ENCODE assay signal across 1 cellular context in the genomic region with DNA sequence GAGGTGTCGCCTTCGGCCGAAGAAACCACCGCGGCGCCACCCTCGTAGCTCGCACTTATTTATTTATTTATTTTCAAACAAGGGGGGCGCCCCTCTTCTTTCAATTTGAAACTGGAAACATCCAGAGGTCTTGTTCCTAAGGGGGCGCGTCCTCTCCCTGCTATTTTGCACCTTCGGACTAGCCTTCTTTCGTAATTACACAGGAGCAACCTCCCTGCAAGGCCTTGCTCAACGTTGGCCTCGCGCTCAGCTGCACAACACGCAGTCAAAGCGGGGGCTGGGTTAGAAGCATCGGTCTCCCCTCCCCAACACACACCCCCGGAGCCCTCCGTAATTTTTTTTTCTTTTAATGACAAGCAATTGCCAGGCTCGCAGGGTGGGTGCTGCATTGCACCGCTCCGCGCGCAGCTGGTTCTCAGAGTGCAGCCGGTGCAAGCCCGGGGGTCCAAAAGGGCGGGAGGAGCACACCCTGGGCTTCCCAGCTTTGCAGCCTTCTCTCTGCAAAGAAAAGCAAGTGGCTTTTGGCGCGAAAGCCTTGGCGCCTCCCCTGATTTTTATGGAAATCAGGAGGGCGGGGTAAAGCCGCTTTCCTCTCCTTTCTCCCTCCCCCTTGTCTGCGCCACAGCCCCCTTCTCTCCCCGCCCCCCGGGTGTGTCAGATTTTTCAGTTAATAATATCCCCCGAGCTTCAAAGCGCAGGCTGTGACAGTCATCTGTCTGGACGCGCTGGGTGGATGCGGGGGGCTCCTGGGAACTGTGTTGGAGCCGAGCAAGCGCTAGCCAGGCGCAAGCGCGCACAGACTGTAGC.
TF ChIP-seq lines count a peak whose summit lies in the region.

Gene MYCN, plus strand, starts transcription at position 697 of the 807 bp plus-strand sequence. CDS start 1,515 bp downstream, outside the sequence.

TF ChIP-seq in HepG2, 621 proteins besides CTCF, POLR2A, EP300 and RAD21 (continued from another document and continues in another):
- TF ChIP-seq, protein P1, sequence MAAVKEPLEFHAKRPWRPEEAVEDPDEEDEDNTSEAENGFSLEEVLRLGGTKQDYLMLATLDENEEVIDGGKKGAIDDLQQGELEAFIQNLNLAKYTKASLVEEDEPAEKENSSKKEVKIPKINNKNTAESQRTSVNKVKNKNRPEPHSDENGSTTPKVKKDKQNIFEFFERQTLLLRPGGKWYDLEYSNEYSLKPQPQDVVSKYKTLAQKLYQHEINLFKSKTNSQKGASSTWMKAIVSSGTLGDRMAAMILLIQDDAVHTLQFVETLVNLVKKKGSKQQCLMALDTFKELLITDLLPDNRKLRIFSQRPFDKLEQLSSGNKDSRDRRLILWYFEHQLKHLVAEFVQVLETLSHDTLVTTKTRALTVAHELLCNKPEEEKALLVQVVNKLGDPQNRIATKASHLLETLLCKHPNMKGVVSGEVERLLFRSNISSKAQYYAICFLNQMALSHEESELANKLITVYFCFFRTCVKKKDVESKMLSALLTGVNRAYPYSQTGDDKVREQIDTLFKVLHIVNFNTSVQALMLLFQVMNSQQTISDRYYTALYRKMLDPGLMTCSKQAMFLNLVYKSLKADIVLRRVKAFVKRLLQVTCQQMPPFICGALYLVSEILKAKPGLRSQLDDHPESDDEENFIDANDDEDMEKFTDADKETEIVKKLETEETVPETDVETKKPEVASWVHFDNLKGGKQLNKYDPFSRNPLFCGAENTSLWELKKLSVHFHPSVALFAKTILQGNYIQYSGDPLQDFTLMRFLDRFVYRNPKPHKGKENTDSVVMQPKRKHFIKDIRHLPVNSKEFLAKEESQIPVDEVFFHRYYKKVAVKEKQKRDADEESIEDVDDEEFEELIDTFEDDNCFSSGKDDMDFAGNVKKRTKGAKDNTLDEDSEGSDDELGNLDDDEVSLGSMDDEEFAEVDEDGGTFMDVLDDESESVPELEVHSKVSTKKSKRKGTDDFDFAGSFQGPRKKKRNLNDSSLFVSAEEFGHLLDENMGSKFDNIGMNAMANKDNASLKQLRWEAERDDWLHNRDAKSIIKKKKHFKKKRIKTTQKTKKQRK (IDR thresholded peaks at IDR 0.05; ENCODE audit: low read length) = no peak
- TF ChIP-seq, protein P2, sequence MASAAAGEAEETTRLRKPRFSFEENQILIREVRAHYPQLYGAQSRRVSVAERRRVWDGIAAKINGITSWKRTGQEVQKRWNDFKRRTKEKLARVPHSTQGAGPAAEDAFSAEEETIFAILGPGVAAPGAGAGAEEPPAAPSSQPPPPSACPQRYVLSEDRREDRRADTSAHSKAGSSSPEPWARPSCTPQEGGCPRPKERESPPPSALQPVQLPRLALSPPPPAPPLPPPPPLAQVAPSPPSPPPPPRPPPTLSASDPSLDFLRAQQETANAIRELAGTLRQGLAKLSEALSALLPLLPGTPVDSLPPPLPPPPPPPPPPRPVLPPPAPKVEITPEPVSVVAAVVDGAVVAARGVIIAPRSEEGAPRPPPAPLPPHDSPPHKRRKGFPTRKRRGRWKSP (CRISPR knock-in tag; IDR thresholded peaks at IDR 0.05) = no peak; the same call in 1 of the 2 replicates
- TF ChIP-seq HDAC1 (CRISPR knock-in tag; IDR thresholded peaks at IDR 0.05) (0 out of 2 replicates have a peak, but pooled peaks have one; percentile 16), DNMT3B (CRISPR knock-in tag; conservative IDR thresholded peaks at IDR 0.05) (no peak), ZBTB14 (CRISPR knock-in tag; IDR thresholded peaks at IDR 0.05) (no peak), ZSCAN22 (CRISPR knock-in tag; IDR thresholded peaks at IDR 0.05) (no peak), YY1 (IDR thresholded peaks at IDR 0.05; ENCODE audit: insufficient read depth, insufficient replicate concordance, low read depth, low read length) (peak; percentile 51), HOXD1 (CRISPR knock-in tag; IDR thresholded peaks at IDR 0.05) (no peak), GFI1 (CRISPR knock-in tag; IDR thresholded peaks at IDR 0.05; ENCODE audit: borderline replicate concordance) (no peak), ZNF180 (CRISPR knock-in tag; IDR thresholded peaks at IDR 0.05; ENCODE audit: borderline replicate concordance, low read depth) (no peak), NR1H2 (CRISPR knock-in tag; IDR thresholded peaks at IDR 0.05; ENCODE audit: borderline replicate concordance, low read depth) (no peak), FOSL2 (CRISPR knock-in tag; IDR thresholded peaks at IDR 0.05) (peak; percentile 16; the same call in 1 of the 2 replicates), THYN1 (CRISPR knock-in tag; IDR thresholded peaks at IDR 0.05; ENCODE audit: borderline replicate concordance, low read depth) (no peak), CCDC6 (CRISPR knock-in tag; IDR thresholded peaks at IDR 0.05) (no peak), NCOA2 (CRISPR knock-in tag; IDR thresholded peaks at IDR 0.05) (no peak), ZNF670 (CRISPR knock-in tag; IDR thresholded peaks at IDR 0.05; ENCODE audit: borderline replicate concordance) (no peak), ZNF44 (CRISPR knock-in tag; IDR thresholded peaks at IDR 0.05) (no peak), ZNF790 (CRISPR knock-in tag; IDR thresholded peaks at IDR 0.05; ENCODE audit: borderline replicate concordance) (no peak), GATA4 (IDR thresholded peaks at IDR 0.05; ENCODE audit: borderline replicate concordance, low read depth) (no peak), ZNF230 (CRISPR knock-in tag; IDR thresholded peaks at IDR 0.05) (no peak), PATZ1 (CRISPR knock-in tag; IDR thresholded peaks at IDR 0.05) (no peak)
- TF ChIP-seq, protein P3, sequence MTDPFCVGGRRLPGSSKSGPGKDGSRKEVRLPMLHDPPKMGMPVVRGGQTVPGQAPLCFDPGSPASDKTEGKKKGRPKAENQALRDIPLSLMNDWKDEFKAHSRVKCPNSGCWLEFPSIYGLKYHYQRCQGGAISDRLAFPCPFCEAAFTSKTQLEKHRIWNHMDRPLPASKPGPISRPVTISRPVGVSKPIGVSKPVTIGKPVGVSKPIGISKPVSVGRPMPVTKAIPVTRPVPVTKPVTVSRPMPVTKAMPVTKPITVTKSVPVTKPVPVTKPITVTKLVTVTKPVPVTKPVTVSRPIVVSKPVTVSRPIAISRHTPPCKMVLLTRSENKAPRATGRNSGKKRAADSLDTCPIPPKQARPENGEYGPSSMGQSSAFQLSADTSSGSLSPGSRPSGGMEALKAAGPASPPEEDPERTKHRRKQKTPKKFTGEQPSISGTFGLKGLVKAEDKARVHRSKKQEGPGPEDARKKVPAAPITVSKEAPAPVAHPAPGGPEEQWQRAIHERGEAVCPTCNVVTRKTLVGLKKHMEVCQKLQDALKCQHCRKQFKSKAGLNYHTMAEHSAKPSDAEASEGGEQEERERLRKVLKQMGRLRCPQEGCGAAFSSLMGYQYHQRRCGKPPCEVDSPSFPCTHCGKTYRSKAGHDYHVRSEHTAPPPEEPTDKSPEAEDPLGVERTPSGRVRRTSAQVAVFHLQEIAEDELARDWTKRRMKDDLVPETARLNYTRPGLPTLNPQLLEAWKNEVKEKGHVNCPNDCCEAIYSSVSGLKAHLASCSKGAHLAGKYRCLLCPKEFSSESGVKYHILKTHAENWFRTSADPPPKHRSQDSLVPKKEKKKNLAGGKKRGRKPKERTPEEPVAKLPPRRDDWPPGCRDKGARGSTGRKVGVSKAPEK (CRISPR knock-in tag; IDR thresholded peaks at IDR 0.05; ENCODE audit: borderline replicate concordance) = peak; percentile 37; the same call in 1 of the 2 replicates
- TF ChIP-seq, protein P4, sequence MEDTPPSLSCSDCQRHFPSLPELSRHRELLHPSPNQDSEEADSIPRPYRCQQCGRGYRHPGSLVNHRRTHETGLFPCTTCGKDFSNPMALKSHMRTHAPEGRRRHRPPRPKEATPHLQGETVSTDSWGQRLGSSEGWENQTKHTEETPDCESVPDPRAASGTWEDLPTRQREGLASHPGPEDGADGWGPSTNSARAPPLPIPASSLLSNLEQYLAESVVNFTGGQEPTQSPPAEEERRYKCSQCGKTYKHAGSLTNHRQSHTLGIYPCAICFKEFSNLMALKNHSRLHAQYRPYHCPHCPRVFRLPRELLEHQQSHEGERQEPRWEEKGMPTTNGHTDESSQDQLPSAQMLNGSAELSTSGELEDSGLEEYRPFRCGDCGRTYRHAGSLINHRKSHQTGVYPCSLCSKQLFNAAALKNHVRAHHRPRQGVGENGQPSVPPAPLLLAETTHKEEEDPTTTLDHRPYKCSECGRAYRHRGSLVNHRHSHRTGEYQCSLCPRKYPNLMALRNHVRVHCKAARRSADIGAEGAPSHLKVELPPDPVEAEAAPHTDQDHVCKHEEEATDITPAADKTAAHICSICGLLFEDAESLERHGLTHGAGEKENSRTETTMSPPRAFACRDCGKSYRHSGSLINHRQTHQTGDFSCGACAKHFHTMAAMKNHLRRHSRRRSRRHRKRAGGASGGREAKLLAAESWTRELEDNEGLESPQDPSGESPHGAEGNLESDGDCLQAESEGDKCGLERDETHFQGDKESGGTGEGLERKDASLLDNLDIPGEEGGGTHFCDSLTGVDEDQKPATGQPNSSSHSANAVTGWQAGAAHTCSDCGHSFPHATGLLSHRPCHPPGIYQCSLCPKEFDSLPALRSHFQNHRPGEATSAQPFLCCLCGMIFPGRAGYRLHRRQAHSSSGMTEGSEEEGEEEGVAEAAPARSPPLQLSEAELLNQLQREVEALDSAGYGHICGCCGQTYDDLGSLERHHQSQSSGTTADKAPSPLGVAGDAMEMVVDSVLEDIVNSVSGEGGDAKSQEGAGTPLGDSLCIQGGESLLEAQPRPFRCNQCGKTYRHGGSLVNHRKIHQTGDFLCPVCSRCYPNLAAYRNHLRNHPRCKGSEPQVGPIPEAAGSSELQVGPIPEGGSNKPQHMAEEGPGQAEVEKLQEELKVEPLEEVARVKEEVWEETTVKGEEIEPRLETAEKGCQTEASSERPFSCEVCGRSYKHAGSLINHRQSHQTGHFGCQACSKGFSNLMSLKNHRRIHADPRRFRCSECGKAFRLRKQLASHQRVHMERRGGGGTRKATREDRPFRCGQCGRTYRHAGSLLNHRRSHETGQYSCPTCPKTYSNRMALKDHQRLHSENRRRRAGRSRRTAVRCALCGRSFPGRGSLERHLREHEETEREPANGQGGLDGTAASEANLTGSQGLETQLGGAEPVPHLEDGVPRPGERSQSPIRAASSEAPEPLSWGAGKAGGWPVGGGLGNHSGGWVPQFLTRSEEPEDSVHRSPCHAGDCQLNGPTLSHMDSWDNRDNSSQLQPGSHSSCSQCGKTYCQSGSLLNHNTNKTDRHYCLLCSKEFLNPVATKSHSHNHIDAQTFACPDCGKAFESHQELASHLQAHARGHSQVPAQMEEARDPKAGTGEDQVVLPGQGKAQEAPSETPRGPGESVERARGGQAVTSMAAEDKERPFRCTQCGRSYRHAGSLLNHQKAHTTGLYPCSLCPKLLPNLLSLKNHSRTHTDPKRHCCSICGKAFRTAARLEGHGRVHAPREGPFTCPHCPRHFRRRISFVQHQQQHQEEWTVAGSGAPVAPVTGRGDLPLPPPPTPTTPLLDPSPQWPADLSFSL (CRISPR knock-in tag; IDR thresholded peaks at IDR 0.05) = no peak
- TF ChIP-seq, protein P5, sequence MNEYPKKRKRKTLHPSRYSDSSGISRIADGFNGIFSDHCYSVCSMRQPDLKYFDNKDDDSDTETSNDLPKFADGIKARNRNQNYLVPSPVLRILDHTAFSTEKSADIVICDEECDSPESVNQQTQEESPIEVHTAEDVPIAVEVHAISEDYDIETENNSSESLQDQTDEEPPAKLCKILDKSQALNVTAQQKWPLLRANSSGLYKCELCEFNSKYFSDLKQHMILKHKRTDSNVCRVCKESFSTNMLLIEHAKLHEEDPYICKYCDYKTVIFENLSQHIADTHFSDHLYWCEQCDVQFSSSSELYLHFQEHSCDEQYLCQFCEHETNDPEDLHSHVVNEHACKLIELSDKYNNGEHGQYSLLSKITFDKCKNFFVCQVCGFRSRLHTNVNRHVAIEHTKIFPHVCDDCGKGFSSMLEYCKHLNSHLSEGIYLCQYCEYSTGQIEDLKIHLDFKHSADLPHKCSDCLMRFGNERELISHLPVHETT (CRISPR knock-in tag; conservative IDR thresholded peaks at IDR 0.05) = no peak
- TF ChIP-seq, protein P6, sequence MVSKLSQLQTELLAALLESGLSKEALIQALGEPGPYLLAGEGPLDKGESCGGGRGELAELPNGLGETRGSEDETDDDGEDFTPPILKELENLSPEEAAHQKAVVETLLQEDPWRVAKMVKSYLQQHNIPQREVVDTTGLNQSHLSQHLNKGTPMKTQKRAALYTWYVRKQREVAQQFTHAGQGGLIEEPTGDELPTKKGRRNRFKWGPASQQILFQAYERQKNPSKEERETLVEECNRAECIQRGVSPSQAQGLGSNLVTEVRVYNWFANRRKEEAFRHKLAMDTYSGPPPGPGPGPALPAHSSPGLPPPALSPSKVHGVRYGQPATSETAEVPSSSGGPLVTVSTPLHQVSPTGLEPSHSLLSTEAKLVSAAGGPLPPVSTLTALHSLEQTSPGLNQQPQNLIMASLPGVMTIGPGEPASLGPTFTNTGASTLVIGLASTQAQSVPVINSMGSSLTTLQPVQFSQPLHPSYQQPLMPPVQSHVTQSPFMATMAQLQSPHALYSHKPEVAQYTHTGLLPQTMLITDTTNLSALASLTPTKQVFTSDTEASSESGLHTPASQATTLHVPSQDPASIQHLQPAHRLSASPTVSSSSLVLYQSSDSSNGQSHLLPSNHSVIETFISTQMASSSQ (IDR thresholded peaks at IDR 0.05; ENCODE audit: low read depth) = no peak
- TF ChIP-seq, protein P6 (CRISPR knock-in tag; IDR thresholded peaks at IDR 0.05; ENCODE audit: borderline replicate concordance) = no peak
